21 cellular contexts compared by ENCODE assay signal in genomic region chr2:3670941-3671340, GRCh38. TPM values are rescaled to one million over a fixed set of nuclear protein-coding genes. Genes with fewer than 3 reads are reported as not detected.
DNase-seq lines count a peak whose midpoint lies in the region; ATAC-seq and TF ChIP-seq lines count a peak whose summit lies in the region.
"Had no signal": no experiment of that assay in that cellular context is flagged by ENCODE, and none has a peak within 500 bp of the region (broad histone marks: within the 10 kb centered on the region; RNA-seq: fewer than 3 reads in every experiment).

No MANE protein-coding gene starts in this region.

- no peak overlapping the region for H2BK120ac ChIP-seq in neuronal stem cell (ENCODE audit: low read depth, low read length)

- H2BK15ac ChIP-seq in neuronal stem cell (ENCODE audit: low read length) = peak overlapping the region; percentile 83

- no peak overlapping the region for H3K14ac ChIP-seq in neuronal stem cell (ENCODE audit: low read length)

- H3K36me3 ChIP-seq in colonic mucosa (no peaks in the 10 kb centered on the region), neuronal stem cell (replicated peaks in 1 of 2; ENCODE audit: control insufficient read depth in 2 of 2, insufficient read depth in 2 of 2, low read length in 2 of 2) (no peaks in the 10 kb centered on the region), vagina (no peaks in the 10 kb centered on the region)
- H3K36me3 ChIP-seq: BLaER1 had no signal

- no peaks in the 10 kb centered on the region for H3K79me1 ChIP-seq in neuronal stem cell (ENCODE audit: low read depth, low read length)

- H4K8ac ChIP-seq in neuronal stem cell (ENCODE audit: low read depth, low read length) = no peak overlapping the region

- H3K27me3 Mint-ChIP-seq in activated CD4-positive, alpha-beta memory T cell treated with anti-CD3 and anti-CD28 coated beads, Interleukin-2, amount 10 ng/mL, durations not matched to agents 7 days and 5 days = peaks cover 1% of the 10 kb centered on the region
- peaks cover 7% of the 10 kb centered on the region for H3K27me3 Mint-ChIP-seq in activated CD4-positive, alpha-beta memory T cell treated with anti-CD3 and anti-CD28 coated beads for 36 hours

- no peak overlapping the region for H3K4ac ChIP-seq in neuronal stem cell (ENCODE audit: low read length)

- H3K27ac ChIP-seq in colonic mucosa (no peak overlapping the region), neuronal stem cell (replicated peaks; ENCODE audit: low read length) (no peak overlapping the region), vagina (no peak overlapping the region)
- H3K27ac ChIP-seq: 22Rv1, A549, BLaER1 had no signal

- H3K18ac ChIP-seq in neuronal stem cell (ENCODE audit: low read length) = peak overlapping the region; percentile 70

- no peaks in the 10 kb centered on the region for H3K36me3 Mint-ChIP-seq in activated CD4-positive, alpha-beta memory T cell treated with anti-CD3 and anti-CD28 coated beads, Interleukin-2, amount 10 ng/mL, durations not matched to agents 7 days and 5 days (ENCODE audit: low read depth)
- H3K36me3 Mint-ChIP-seq in activated CD4-positive, alpha-beta memory T cell treated with anti-CD3 and anti-CD28 coated beads for 36 hours = no peaks in the 10 kb centered on the region
- H3K36me3 Mint-ChIP-seq: CD14-positive monocyte; CD4-positive, alpha-beta memory T cell had no signal

- H2BK5ac ChIP-seq in neuronal stem cell (ENCODE audit: low read length) = no peak overlapping the region

- H3K23ac ChIP-seq in neuronal stem cell (ENCODE audit: low read depth, low read length, poor library complexity) = no peak overlapping the region

- no peak for TF ChIP-seq POLR2A in vagina (IDR thresholded peaks at IDR 0.05)

- ATAC-seq in HG03354 (IDR thresholded peaks at IDR 0.05; ENCODE audit: poor library complexity, severe bottlenecking, unreplicated experiment) = no peak
- ATAC-seq: A549, GM12878 had no signal

- peaks cover 2% of the 10 kb centered on the region for H3K4me1 Mint-ChIP-seq in activated CD4-positive, alpha-beta memory T cell treated with anti-CD3 and anti-CD28 coated beads, Interleukin-2, amount 10 ng/mL, durations not matched to agents 7 days and 5 days
- H3K4me1 Mint-ChIP-seq in activated CD4-positive, alpha-beta memory T cell treated with anti-CD3 and anti-CD28 coated beads for 36 hours (ENCODE audit: low read depth) = no peaks in the 10 kb centered on the region
- H3K4me1 Mint-ChIP-seq: CD14-positive monocyte; CD4-positive, alpha-beta memory T cell had no signal

- no peak overlapping the region for H2AK5ac ChIP-seq in neuronal stem cell (ENCODE audit: low read depth, low read length)

- intact Hi-C loops in activated CD4-positive, alpha-beta memory T cell treated with anti-CD3 and anti-CD28 coated beads for 36 hours (cut with micrococcal nuclease) = no loop called here
- intact Hi-C loops in colonic mucosa (cut with DNase I) = no loop called here
- intact Hi-C loops in vagina (cut with DNase I) = no loop called here

- DNase-seq in activated CD4-positive, alpha-beta memory T cell treated with anti-CD3 and anti-CD28 coated beads, Interleukin-2, amount 10 ng/mL, durations not matched to agents 7 days and 5 days = peak; percentile 10
- DNase-seq in activated CD4-positive, alpha-beta memory T cell treated with anti-CD3 and anti-CD28 coated beads for 36 hours = no peak
- DNase-seq in colonic mucosa = peak; percentile 8
- no peak for DNase-seq in neuronal stem cell (ENCODE audit: low spot score)
- DNase-seq in vagina (ENCODE audit: extremely low spot score in 2 of 2) = peak; percentile 40 to 75
- DNase-seq in DMS53 (lab: John Stamatoyannopoulos, UW) = no peak
- DNase-seq: AML-193; CD4-positive, alpha-beta memory T cell; DMS153; DND-41; EL; H9 had no signal

- WGBS in neuronal stem cell (ENCODE audit: extremely low coverage in 2 of 2, insufficient read length in 2 of 2, insufficient replicate concordance in 1 of 2), 2 donors = no CpG with 5 or more reads among the region's 11 CpGs

- TF ChIP-seq CTCF in colonic mucosa (IDR thresholded peaks at IDR 0.05) (no peak), vagina (IDR thresholded peaks at IDR 0.05) (no peak)

- no peak overlapping the region for H2BK12ac ChIP-seq in neuronal stem cell (ENCODE audit: low read length)

- H3K9ac ChIP-seq in colonic mucosa (ENCODE audit: low read depth in 2 of 2, low read length in 2 of 2) (no peak overlapping the region), neuronal stem cell (ENCODE audit: low read depth, low read length, poor library complexity) (no peak overlapping the region)
- H3K9ac ChIP-seq: BLaER1 had no signal

- no peak overlapping the region for H3K4me3 ChIP-seq in colonic mucosa
- H3K4me3 ChIP-seq in neuronal stem cell (ENCODE audit: low read length in 2 of 2) = no peak overlapping the region
- no peak overlapping the region for H3K4me3 ChIP-seq in vagina
- H3K4me3 ChIP-seq: A549, BLaER1, GM12878 had no signal

- H4K91ac ChIP-seq in neuronal stem cell (ENCODE audit: low read depth, low read length, poor library complexity) = no peak overlapping the region

- H2AFZ ChIP-seq in neuronal stem cell (ENCODE audit: low read length) = no peak overlapping the region

- POLR2A ChIA-PET in activated CD4-positive, alpha-beta memory T cell treated with anti-CD3 and anti-CD28 coated beads, Interleukin-2, amount 10 ng/mL, durations not matched to agents 7 days and 5 days (lab: Charles Lee) = no interaction called here
- POLR2A ChIA-PET in activated CD4-positive, alpha-beta memory T cell treated with anti-CD3 and anti-CD28 coated beads for 36 hours (lab: Charles Lee) = no interaction called here

- no peak overlapping the region for H3K27ac Mint-ChIP-seq in activated CD4-positive, alpha-beta memory T cell treated with anti-CD3 and anti-CD28 coated beads, Interleukin-2, amount 10 ng/mL, durations not matched to agents 7 days and 5 days
- H3K27ac Mint-ChIP-seq in activated CD4-positive, alpha-beta memory T cell treated with anti-CD3 and anti-CD28 coated beads for 36 hours = no peak overlapping the region
- H3K27ac Mint-ChIP-seq: CD14-positive monocyte, H9 had no signal

- CTCF ChIA-PET in activated CD4-positive, alpha-beta memory T cell treated with anti-CD3 and anti-CD28 coated beads, Interleukin-2, amount 10 ng/mL, durations not matched to agents 7 days and 5 days (lab: Charles Lee) = no interaction called here
- CTCF ChIA-PET in activated CD4-positive, alpha-beta memory T cell treated with anti-CD3 and anti-CD28 coated beads for 36 hours (lab: Charles Lee) = no interaction called here

- H3K4me1 ChIP-seq in colonic mucosa (no peaks in the 10 kb centered on the region), neuronal stem cell (ENCODE audit: control insufficient read depth in 2 of 2, insufficient read depth in 1 of 2, low read depth in 1 of 2, low read length in 2 of 2) (no peaks in the 10 kb centered on the region), vagina (no peaks in the 10 kb centered on the region)
- H3K4me1 ChIP-seq: A549 had no signal

- H3K9me3 ChIP-seq in colonic mucosa = no peaks in the 10 kb centered on the region
- no peaks in the 10 kb centered on the region for H3K9me3 ChIP-seq in neuronal stem cell (replicated peaks in 1 of 2; ENCODE audit: control insufficient read depth in 2 of 2, insufficient read depth in 1 of 2, low read depth in 1 of 2, low read length in 2 of 2)
- no peaks in the 10 kb centered on the region for H3K9me3 ChIP-seq in vagina
- H3K9me3 ChIP-seq: A549, BLaER1 had no signal

- no peaks in the 10 kb centered on the region for H3K27me3 ChIP-seq in colonic mucosa
- H3K27me3 ChIP-seq in neuronal stem cell (ENCODE audit: control insufficient read depth in 3 of 3, insufficient read depth in 3 of 3, low read depth in 1 of 3, low read length in 3 of 3) = no peaks in the 10 kb centered on the region
- H3K27me3 ChIP-seq in vagina = no peaks in the 10 kb centered on the region
- H3K27me3 ChIP-seq: BLaER1 had no signal

- H3K4me2 ChIP-seq in neuronal stem cell (ENCODE audit: insufficient read depth, low read length, poor library complexity, severe bottlenecking) = no peak overlapping the region
- H3K4me2 ChIP-seq: A549, BLaER1 had no signal

- no peaks in the 10 kb centered on the region for H3K9me3 Mint-ChIP-seq in activated CD4-positive, alpha-beta memory T cell treated with anti-CD3 and anti-CD28 coated beads, Interleukin-2, amount 10 ng/mL, durations not matched to agents 7 days and 5 days
- H3K9me3 Mint-ChIP-seq in activated CD4-positive, alpha-beta memory T cell treated with anti-CD3 and anti-CD28 coated beads for 36 hours = no peaks in the 10 kb centered on the region
- H3K9me3 Mint-ChIP-seq: CD4-positive, alpha-beta memory T cell; H9 had no signal

- H3K4me3 Mint-ChIP-seq in activated CD4-positive, alpha-beta memory T cell treated with anti-CD3 and anti-CD28 coated beads, Interleukin-2, amount 10 ng/mL, durations not matched to agents 7 days and 5 days = no peak overlapping the region
- H3K4me3 Mint-ChIP-seq in activated CD4-positive, alpha-beta memory T cell treated with anti-CD3 and anti-CD28 coated beads for 36 hours = no peak overlapping the region
- H3K4me3 Mint-ChIP-seq: CD14-positive monocyte; CD4-positive, alpha-beta memory T cell; H9 had no signal

RNA-seq across cellular contexts. Expression of gene ALLC, which starts 12.9 kb away (rescaled TPM):
- total RNA-seq in activated CD4-positive, alpha-beta memory T cell treated with anti-CD3 and anti-CD28 coated beads, Interleukin-2, amount 10 ng/mL, durations not matched to agents 7 days and 5 days = not detected
- not detected for total RNA-seq in activated CD4-positive, alpha-beta memory T cell treated with anti-CD3 and anti-CD28 coated beads for 36 hours
- total RNA-seq in colonic mucosa (not detected), vagina (not detected)
- polyA plus RNA-seq in neuronal stem cell (2013, experiment 1 of 2) = not detected
- 0.08 TPM for polyA plus RNA-seq in neuronal stem cell (2013, experiment 2 of 2)
- total RNA-seq: CD4-positive, alpha-beta memory T cell; G401; GM12878; H1; H9 had no signal
- polyA plus RNA-seq: A549; CD14-positive monocyte; CD4-positive, alpha-beta memory T cell; H1 had no signal

RNA-seq across cellular contexts. Expression of gene DCDC2C, which starts 32.4 kb away (rescaled TPM):
- not detected for total RNA-seq in activated CD4-positive, alpha-beta memory T cell treated with anti-CD3 and anti-CD28 coated beads, Interleukin-2, amount 10 ng/mL, durations not matched to agents 7 days and 5 days
- not detected for total RNA-seq in activated CD4-positive, alpha-beta memory T cell treated with anti-CD3 and anti-CD28 coated beads for 36 hours
- total RNA-seq in colonic mucosa (not detected), vagina (not detected)
- polyA plus RNA-seq in neuronal stem cell (2013, experiment 1 of 2) = not detected
- not detected for polyA plus RNA-seq in neuronal stem cell (2013, experiment 2 of 2)
- total RNA-seq: CD4-positive, alpha-beta memory T cell; G401; GM12878; H1; H9; HepG2 had no signal
- polyA plus RNA-seq: A549; CD14-positive monocyte; CD4-positive, alpha-beta memory T cell; GM12878; HepG2 had no signal

Comparison
In these comparisons a context has a peak if more than half of its experiments do, and no peak if none do; other contexts are left out.
1. DNase-seq: peak in activated CD4-positive, alpha-beta memory T cell treated with anti-CD3 and anti-CD28 coated beads, Interleukin-2, amount 10 ng/mL, durations not matched to agents 7 days and 5 days (single experiment), colonic mucosa (single experiment) and vagina (2 of 2); none in activated CD4-positive, alpha-beta memory T cell treated with anti-CD3 and anti-CD28 coated beads for 36 hours (single experiment), neuronal stem cell (single experiment) and DMS53 (single experiment).